In genomic region chr11:112588252-112588668, GRCh38 we compare ENCODE assay signal across 8 cellular contexts.
DNase-seq lines count a peak whose midpoint lies in the region; ATAC-seq, FAIRE-seq and TF ChIP-seq lines count a peak whose summit lies in the region.

No MANE protein-coding gene starts in this region.

- H3K4me1 Mint-ChIP-seq in naive thymus-derived CD4-positive, alpha-beta T cell: peaks cover 0 to 6% (median 0%) of the 10 kb centered on the region in 7 donors

- no peaks in the 10 kb centered on the region for H3K36me3 Mint-ChIP-seq in naive thymus-derived CD4-positive, alpha-beta T cell

- H3K27me3 Mint-ChIP-seq in naive thymus-derived CD4-positive, alpha-beta T cell: peaks cover 0 to 5% (median 3%) of the 10 kb centered on the region in 5 donors

- FAIRE-seq in A204.1 (lab: Jason Lieb, UNC) (peak; percentile 14), HTR-8/SVneo (lab: Jason Lieb, UNC) (peak; percentile 91)

- H3K4me3 ChIP-seq in esophagus squamous epithelium (no peak overlapping the region), tibial artery (no peak overlapping the region)
- no peak overlapping the region for H3K4me3 ChIP-seq in naive thymus-derived CD4-positive, alpha-beta T cell (ENCODE audit: low read length)

- peak overlapping the region in 4 of 10 donors; percentile 11 to 71 (median 46) for H3K4me3 Mint-ChIP-seq in naive thymus-derived CD4-positive, alpha-beta T cell

- DNase-seq in HTR-8/SVneo (ENCODE audit: insufficient read length, low spot score): peak; percentile 82
- peak; percentile 87 for DNase-seq in NCI-H82 treated with DMSO at 0.1 percent for 48 hours (lab: John Stamatoyannopoulos, UW; ENCODE audit: unreplicated experiment)
- peak; percentile 18 for DNase-seq in activated CD8-positive, alpha-beta memory T cell treated with anti-CD3 and anti-CD28 coated beads, Interleukin-2, amount 50 U/mL, for 4 hours
- peak; percentile 2 for DNase-seq in esophagus squamous epithelium (lab: John Stamatoyannopoulos, UW)
- peak in 7 of 9 donors; percentile 21 to 53 (median 48) for DNase-seq in naive thymus-derived CD4-positive, alpha-beta T cell
- peak; percentile 56 to 65 for DNase-seq in tibial artery

- no peak for TF ChIP-seq POLR2A in esophagus squamous epithelium (IDR thresholded peaks at IDR 0.05)

- peak; percentile 56 for ATAC-seq in GM18498 (IDR thresholded peaks at IDR 0.05; ENCODE audit: unreplicated experiment)
- ATAC-seq in naive thymus-derived CD4-positive, alpha-beta T cell: peak; percentile 78

- H3K36me3 ChIP-seq in esophagus squamous epithelium (no peaks in the 10 kb centered on the region), tibial artery (no peaks in the 10 kb centered on the region)
- no peaks in the 10 kb centered on the region for H3K36me3 ChIP-seq in naive thymus-derived CD4-positive, alpha-beta T cell (ENCODE audit: control insufficient read depth in 2 of 3, insufficient read depth in 3 of 3, low read length in 3 of 3)

- H3K9me3 ChIP-seq in esophagus squamous epithelium (no peaks in the 10 kb centered on the region), tibial artery (no peaks in the 10 kb centered on the region)
- H3K9me3 ChIP-seq in naive thymus-derived CD4-positive, alpha-beta T cell (ENCODE audit: control insufficient read depth in 2 of 3, low read length in 3 of 3): no peaks in the 10 kb centered on the region

- POLR2A ChIA-PET in naive thymus-derived CD4-positive, alpha-beta T cell (lab: Charles Lee): no interaction called here

- no peak overlapping the region for H3K27ac ChIP-seq in esophagus squamous epithelium
- H3K27ac ChIP-seq in naive thymus-derived CD4-positive, alpha-beta T cell (ENCODE audit: low read depth, low read length): no peak overlapping the region
- no peak overlapping the region for H3K27ac ChIP-seq in tibial artery

- WGBS in esophagus squamous epithelium, 2 donors: 11 to 14% methylated on average over 5 of the region's 5 CpGs

- H3K9me3 Mint-ChIP-seq in naive thymus-derived CD4-positive, alpha-beta T cell: no peaks in the 10 kb centered on the region

- CTCF ChIA-PET in naive thymus-derived CD4-positive, alpha-beta T cell (lab: Charles Lee): interaction anchor here (0.6 to 2.6 kb wide), 12 partner anchors 9 to 1200 kb away, joined by 3 to 10 read pairs (median 4); no protein-coding TSS in a partner anchor

- no peak overlapping the region for H3K27ac Mint-ChIP-seq in naive thymus-derived CD4-positive, alpha-beta T cell

- H3K27me3 ChIP-seq in esophagus squamous epithelium: no peaks in the 10 kb centered on the region
- no peaks in the 10 kb centered on the region for H3K27me3 ChIP-seq in naive thymus-derived CD4-positive, alpha-beta T cell (ENCODE audit: control insufficient read depth in 2 of 2, insufficient read depth in 2 of 2, low read length in 2 of 2)
- H3K27me3 ChIP-seq in tibial artery: no peaks in the 10 kb centered on the region

- H3K4me1 ChIP-seq in esophagus squamous epithelium (peaks cover 0 to 5% (median 3%) of the 10 kb centered on the region in 3 donors), tibial artery (peaks cover 0 to 4% (median 0%) of the 10 kb centered on the region in 4 donors)
- H3K4me1 ChIP-seq in naive thymus-derived CD4-positive, alpha-beta T cell (ENCODE audit: control insufficient read depth in 2 of 2, insufficient read depth in 2 of 2, low read length in 2 of 2): no peaks in the 10 kb centered on the region

- intact Hi-C loops in esophagus squamous epithelium (cut with DNase I): loop anchor here (10.0 kb wide), 1 partner anchor 697 kb away; no protein-coding TSS in a partner anchor
- intact Hi-C loops in naive thymus-derived CD4-positive, alpha-beta T cell (cut with micrococcal nuclease): loop anchor here (1.0 to 5.0 kb wide), 5 partner anchors 207 to 701 kb away; no protein-coding TSS in a partner anchor
- intact Hi-C loops in tibial artery (cut with DNase I; ENCODE audit: low total_unique reads): loop anchor here (5.0 to 10.0 kb wide), 2 partner anchors 527 to 699 kb away; no protein-coding TSS in a partner anchor

- TF ChIP-seq CTCF in esophagus squamous epithelium (IDR thresholded peaks at IDR 0.05): peak; percentile 42 to 85 (median 74)
- TF ChIP-seq CTCF in tibial artery (IDR thresholded peaks at IDR 0.05): peak; percentile 63 to 75

Comparison
In these comparisons a context has a peak if more than half of its experiments do, and no peak if none do; other contexts are left out.
1. DNase-seq: peak in every context shown above with its lines; median percentile 87 in NCI-H82 treated with DMSO at 0.1 percent for 48 hours; 82 in HTR-8/SVneo; 60 in tibial artery; 48 in naive thymus-derived CD4-positive, alpha-beta T cell; 18 in activated CD8-positive, alpha-beta memory T cell treated with anti-CD3 and anti-CD28 coated beads, Interleukin-2, amount 50 U/mL, for 4 hours; 2 in esophagus squamous epithelium.